In the genomic region with DNA sequence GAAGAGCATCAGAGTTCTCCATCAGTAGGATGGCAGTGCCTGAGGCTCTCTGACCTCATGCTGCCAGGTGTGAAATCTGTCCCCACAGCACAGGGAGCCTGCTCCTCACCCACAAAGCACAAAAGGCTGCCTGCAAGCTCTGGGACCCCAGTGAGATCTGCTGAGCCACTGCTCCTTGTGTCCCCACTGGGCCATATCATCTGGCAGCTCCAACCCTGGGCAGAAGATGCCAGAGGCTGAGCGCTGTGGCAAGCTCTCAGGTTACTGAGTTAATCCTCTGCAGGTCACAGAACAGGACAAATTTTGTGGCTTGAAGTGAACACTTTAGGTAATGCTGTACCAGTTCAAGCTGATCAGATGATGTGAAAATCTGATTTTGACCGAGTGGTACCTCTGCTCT, we compare ENCODE assay signal across 12 cellular contexts. TPM values are rescaled to one million over a fixed set of nuclear protein-coding genes. Genes with fewer than 3 reads are reported as not detected.
DNase-seq lines count a peak whose midpoint lies in the region; ATAC-seq, FAIRE-seq and TF ChIP-seq lines count a peak whose summit lies in the region.
"Had no signal": no experiment of that assay in that cellular context is flagged by ENCODE, and none has a peak within 500 bp of the region (broad histone marks: within the 10 kb centered on the region; RNA-seq: fewer than 3 reads in every experiment).

No MANE protein-coding gene starts in this region.

- H3K79me2 ChIP-seq in HepG2 (ENCODE audit: insufficient read depth, low read length), result no peaks in the 10 kb centered on the region

- no TSS peak for BruUV-seq in HepG2 (replicated peaks; lab: Mats Ljungman, UMichigan)
- BruUV-seq in Calu3 (replicated peaks; lab: Mats Ljungman, UMichigan), result no TSS peak

- H3K27ac ChIP-seq in 22Rv1, result peak overlapping the region; percentile 29; the same call in 1 of the 2 replicates
- peak overlapping the region; percentile 89 for H3K27ac ChIP-seq in caudate nucleus (ENCODE audit: low read depth, low read length)
- H3K27ac ChIP-seq in HepG2 (ENCODE audit: extremely low read length, insufficient read depth, low read length), result peak overlapping the region; percentile 88

- H3K4me2 ChIP-seq in HepG2 (ENCODE audit: low read depth, low read length), result peak overlapping the region; percentile 87

- H3K4me1 Mint-ChIP-seq in Calu3 (ENCODE audit: low read depth, unreplicated experiment) (peaks cover 14% of the 10 kb centered on the region), type B pancreatic cell (ENCODE audit: unreplicated experiment) (peaks cover 40% of the 10 kb centered on the region)
- H3K4me1 Mint-ChIP-seq: stimulated activated naive CD8-positive, alpha-beta T cell treated with anti-CD3 and anti-CD28 coated beads, Interleukin-15, amount 100 ng/mL, for 72 hours had no signal

- H3K4me1 ChIP-seq in HepG2 (ENCODE audit: insufficient read depth, low read length) (peaks cover 72% of the 10 kb centered on the region), mucosa of descending colon (ENCODE audit: low read depth) (peaks cover 5% of the 10 kb centered on the region)

- DNase-seq in caudate nucleus (lab: John Stamatoyannopoulos, UW) (no peak), HepG2 (ENCODE audit: low spot score) (no peak), retina (peak; percentile 16), Calu3 (no peak), DMS 273 (lab: John Stamatoyannopoulos, UW; ENCODE audit: unreplicated experiment) (no peak), mucosa of descending colon (no peak), type B pancreatic cell (ENCODE audit: extremely low spot score, unreplicated experiment) (no peak)
- DNase-seq: activated T-cell treated with anti-CD3 and anti-CD28 coated beads, Interleukin-2, amount 50 U/mL, for 4 hours; cortex of kidney; NCI-H2227 treated with DMSO at 0.1 percent for 48 hours; stimulated activated naive CD8-positive, alpha-beta T cell treated with anti-CD3 and anti-CD28 coated beads, Interleukin-15, amount 100 ng/mL, for 72 hours had no signal

- CTCF ChIA-PET in HepG2 (lab: Yijun Ruan, JAX; ENCODE audit: low intra/inter-chr PET ratio, low total read pairs), result no interaction called here
- CTCF ChIA-PET in Calu3 (lab: Charles Lee), result interaction anchor here (0.6 kb wide), 1 partner anchor 195 kb away, joined by 4 read pairs; no protein-coding TSS in a partner anchor

- TF ChIP-seq POLR2A in HepG2 (IDR thresholded peaks at IDR 0.05; ENCODE audit: insufficient read depth in 1 of 2, low read depth in 2 of 2, low read length in 2 of 2), result no peak

- peak overlapping the region; percentile 37; the same call in 1 of the 2 replicates for H3K9ac ChIP-seq in HepG2 (ENCODE audit: insufficient read depth, low read depth, low read length)

- H3K9me3 Mint-ChIP-seq in Calu3 (ENCODE audit: low read depth, unreplicated experiment), result no peaks in the 10 kb centered on the region
- H3K9me3 Mint-ChIP-seq in type B pancreatic cell, result no peaks in the 10 kb centered on the region
- H3K9me3 Mint-ChIP-seq: activated T-cell treated with anti-CD3 and anti-CD28 coated beads, Interleukin-2, amount 50 U/mL, for 4 hours; stimulated activated naive CD8-positive, alpha-beta T cell treated with anti-CD3 and anti-CD28 coated beads, Interleukin-15, amount 100 ng/mL, for 72 hours had no signal

- in situ Hi-C loops in HepG2 (cut with HindIII; ENCODE audit: extremely low pct_ligation_motif_present, low pct_unique_long_range_greater_than_20kb), result no loop called here

- H3K27me3 ChIP-seq in HepG2 (ENCODE audit: control insufficient read depth in 1 of 2, insufficient read depth in 2 of 2, low read length in 2 of 2), result no peaks in the 10 kb centered on the region

- no peaks in the 10 kb centered on the region for H3K36me3 Mint-ChIP-seq in Calu3 (ENCODE audit: insufficient read depth, unreplicated experiment)
- peaks cover 12% of the 10 kb centered on the region for H3K36me3 Mint-ChIP-seq in type B pancreatic cell

- H3K9me3 ChIP-seq in HepG2 (ENCODE audit: low read length) (no peaks in the 10 kb centered on the region), mucosa of descending colon (no peaks in the 10 kb centered on the region)

- FAIRE-seq in HepG2 (lab: Jason Lieb, UNC), result no peak

- H2AFZ ChIP-seq in HepG2 (ENCODE audit: low read length), result no peak overlapping the region

- TF ChIP-seq CTCF in 22Rv1 (IDR thresholded peaks at IDR 0.05) (no peak), HepG2 (CRISPR knock-in tag; IDR thresholded peaks at IDR 0.05) (no peak), Calu3 (IDR thresholded peaks at IDR 0.05; ENCODE audit: unreplicated experiment) (no peak), mucosa of descending colon (IDR thresholded peaks at IDR 0.05) (no peak), type B pancreatic cell (conservative IDR thresholded peaks at IDR 0.05) (no peak)

- WGBS in HepG2 (ENCODE audit: low lambda C conversion rate), result 100% methylated on average over 2 of the region's 2 CpGs

- no peaks in the 10 kb centered on the region for H3K27me3 Mint-ChIP-seq in Calu3 (ENCODE audit: unreplicated experiment)
- no peaks in the 10 kb centered on the region for H3K27me3 Mint-ChIP-seq in type B pancreatic cell
- H3K27me3 Mint-ChIP-seq: stimulated activated naive CD8-positive, alpha-beta T cell treated with anti-CD3 and anti-CD28 coated beads, Interleukin-15, amount 100 ng/mL, for 72 hours had no signal

- TF ChIP-seq EP300 in HepG2 (IDR thresholded peaks at IDR 0.05; ENCODE audit: low read depth in 2 of 2, low read length in 2 of 2) (no peak), HepG2 (CRISPR knock-in tag; IDR thresholded peaks at IDR 0.05; ENCODE audit: borderline replicate concordance) (no peak)

- peaks cover 10 to 43% of the 10 kb centered on the region in 2 experiments for H3K36me3 ChIP-seq in HepG2 (replicated peaks in 1 of 2; ENCODE audit: control insufficient read depth in 1 of 2, insufficient read depth in 2 of 2, low read length in 2 of 2)
- no peaks in the 10 kb centered on the region for H3K36me3 ChIP-seq in mucosa of descending colon (ENCODE audit: low read depth)

- no peaks in the 10 kb centered on the region for H4K20me1 ChIP-seq in HepG2 (ENCODE audit: insufficient read depth, low read length)

- intact Hi-C loops in HepG2 (cut with micrococcal nuclease; ENCODE audit: unreplicated experiment), result loop anchor here (2.0 to 10.0 kb wide), 4 partner anchors 22 to 561 kb away; partner anchors contain the start of gene POLG2
- intact Hi-C loops in Calu3 (cut with micrococcal nuclease; ENCODE audit: unreplicated experiment), result no loop called here
- intact Hi-C loops in mucosa of descending colon (cut with DNase I, micrococcal nuclease), result no loop called here

- H3K27ac Mint-ChIP-seq in Calu3 (ENCODE audit: unreplicated experiment) (no peak overlapping the region), type B pancreatic cell (no peak overlapping the region)
- H3K27ac Mint-ChIP-seq: stimulated activated naive CD8-positive, alpha-beta T cell treated with anti-CD3 and anti-CD28 coated beads, Interleukin-15, amount 100 ng/mL, for 72 hours had no signal

- H3K4me3 ChIP-seq in HepG2 (replicated peaks in 1 of 3; ENCODE audit: insufficient read depth in 1 of 3, low read depth in 2 of 3, low read length in 3 of 3), result peak overlapping the region in 1 of 3 experiments; percentile 20; a peak in 1 of 6 replicates
- H3K4me3 ChIP-seq in mucosa of descending colon, result no peak overlapping the region

- POLR2A ChIA-PET in HepG2 (lab: Yijun Ruan, JAX), result interaction anchor here (1.0 to 4.4 kb wide), 10 partner anchors 7 to 60 kb away, joined by 3 to 103 read pairs (median 5); no protein-coding TSS in a partner anchor

- no peak for TF ChIP-seq RAD21 in HepG2 (CRISPR knock-in tag; IDR thresholded peaks at IDR 0.05)

- ATAC-seq in HepG2 (peak; percentile 19), mucosa of descending colon (no peak)
- ATAC-seq: activated T-cell treated with anti-CD3 and anti-CD28 coated beads, Interleukin-2, amount 50 U/mL, for 4 hours; stimulated activated naive CD8-positive, alpha-beta T cell treated with anti-CD3 and anti-CD28 coated beads, Interleukin-15, amount 100 ng/mL, for 72 hours had no signal

- no peak overlapping the region for H3K4me3 Mint-ChIP-seq in Calu3 (ENCODE audit: low read depth, unreplicated experiment)
- H3K4me3 Mint-ChIP-seq in type B pancreatic cell, result no peak overlapping the region
- H3K4me3 Mint-ChIP-seq: activated T-cell treated with anti-CD3 and anti-CD28 coated beads, Interleukin-2, amount 50 U/mL, for 4 hours; stimulated activated naive CD8-positive, alpha-beta T cell treated with anti-CD3 and anti-CD28 coated beads, Interleukin-15, amount 100 ng/mL, for 72 hours had no signal

TF ChIP-seq in HepG2, 621 proteins besides CTCF, POLR2A, EP300 and RAD21 (continues in another document):
- no peak; the same call in 1 of the 2 replicates for TF ChIP-seq ZFP36L1 (CRISPR knock-in tag; IDR thresholded peaks at IDR 0.05)
- TF ChIP-seq ISX (CRISPR knock-in tag; conservative IDR thresholded peaks at IDR 0.05), result no peak
- TF ChIP-seq MED1 (CRISPR knock-in tag; IDR thresholded peaks at IDR 0.05), result no peak
- no peak for TF ChIP-seq ZNF569 (CRISPR knock-in tag; IDR thresholded peaks at IDR 0.05; ENCODE audit: borderline replicate concordance)
- no peak for TF ChIP-seq PHF20 (CRISPR knock-in tag; IDR thresholded peaks at IDR 0.05)

RNA-seq across cellular contexts. Expression of gene ERN1, which starts 26.7 kb away (rescaled TPM):
- total RNA-seq in HepG2 (2016; rRNA removed; fragmentation: Illumina TruSeq; extraction: Trizol) (4.1 and 6.0 TPM in 2 replicates), Calu3 (2022) (16.5 and 17.3 TPM in 2 replicates), mucosa of descending colon (10 to 100 TPM; 18.4 to 27.1 (median 21.7) TPM), type B pancreatic cell (ENCODE audit: low replicate concordance) (12.1 and 13.9 TPM in 2 replicates)
- total RNA-seq in HepG2 (2016; cell fraction: cytosol; rRNA removed; fragmentation: Illumina TruSeq; extraction: Trizol; ENCODE audit: low read depth), result 3.0 and 3.8 TPM in 2 replicates
- 3.2 and 7.0 TPM in 2 replicates for total RNA-seq in HepG2 (2016; cell fraction: insoluble cytoplasmic fraction; rRNA removed; fragmentation: Illumina TruSeq; extraction: Trizol)
- 4.2 and 4.8 TPM in 2 replicates for total RNA-seq in HepG2 (2016; cell fraction: membrane; rRNA removed; fragmentation: Illumina TruSeq; extraction: Trizol)
- total RNA-seq in HepG2 (2016; cell fraction: nucleus; rRNA removed; fragmentation: Illumina TruSeq; extraction: Trizol), result 10.8 and 12.6 TPM in 2 replicates
- 12.7 and 15.7 TPM in 2 replicates for polyA plus RNA-seq in HepG2 (2011; rRNA removed)
- polyA plus RNA-seq in HepG2 (2011; cell fraction: cytosol; rRNA removed), result 9.1 and 10.3 TPM in 2 replicates
- polyA plus RNA-seq in HepG2 (2011; cell fraction: nucleus; rRNA removed), result 32.7 and 33.0 TPM in 2 replicates
- polyA plus RNA-seq in HepG2 (2012), result 20.8 and 22.2 TPM in 2 replicates
- polyA plus RNA-seq in HepG2 (2016; cell fraction: cytosol; fragmentation: Illumina TruSeq; extraction: Trizol; ENCODE audit: low read depth), result 2.9 and 3.1 TPM in 2 replicates
- 3.3 and 3.6 TPM in 2 replicates for polyA plus RNA-seq in HepG2 (2016; cell fraction: insoluble cytoplasmic fraction; fragmentation: Illumina TruSeq; extraction: Trizol; ENCODE audit: low read depth)
- 3.4 and 3.6 TPM in 2 replicates for polyA plus RNA-seq in HepG2 (2016; cell fraction: membrane; fragmentation: Illumina TruSeq; extraction: Trizol; ENCODE audit: low read depth)
- polyA plus RNA-seq in HepG2 (2016; cell fraction: nucleus; fragmentation: Illumina TruSeq; extraction: Trizol; ENCODE audit: insufficient read depth, low read depth), result 11.5 and 12.4 TPM in 2 replicates
- 10.5 and 30.9 TPM in 2 replicates for polyA minus RNA-seq in HepG2 (2011; rRNA and poly(A)+ RNA removed; ENCODE audit: low replicate concordance)
- 13.3 and 18.1 TPM in 2 replicates for polyA minus RNA-seq in HepG2 (2011; cell fraction: cytosol; rRNA and poly(A)+ RNA removed)
- polyA minus RNA-seq in HepG2 (2011; cell fraction: nucleus; rRNA and poly(A)+ RNA removed), result 48.8 and 61.2 TPM in 2 replicates

Comparison
In these comparisons a context has a peak if more than half of its experiments do, and no peak if none do; other contexts are left out.
1. H3K27ac ChIP-seq: peak in every context shown above with its lines; median percentile 89 in caudate nucleus; 88 in HepG2; 29 in 22Rv1.